ENCODE assay signal across 9 cellular contexts in the genomic region with DNA sequence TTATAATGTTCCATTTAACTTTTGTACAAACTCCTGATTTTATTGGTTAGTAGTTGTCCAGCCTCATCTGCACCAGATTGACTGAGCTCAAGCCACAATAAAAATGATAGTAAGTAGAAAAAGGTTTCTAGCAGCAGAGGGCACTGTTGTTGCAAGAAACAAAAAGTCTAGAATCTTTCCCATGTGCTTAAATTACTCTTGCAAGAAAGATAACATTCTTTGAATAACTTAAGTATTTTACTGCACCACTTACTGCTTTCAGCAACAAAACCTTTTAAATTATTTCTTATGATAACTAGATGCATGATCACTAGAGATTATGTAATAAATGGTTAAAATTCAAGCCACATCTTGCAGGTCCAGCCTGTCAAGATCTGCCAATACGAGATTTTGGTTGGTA. TPM values are rescaled to one million over a fixed set of nuclear protein-coding genes. Genes with fewer than 3 reads are reported as not detected.
A peak's percentile ranks its signal among the peaks of the same experiment; 100 is the strongest.
DNase-seq lines count a peak whose midpoint lies in the region; ATAC-seq, FAIRE-seq and TF ChIP-seq lines count a peak whose summit lies in the region.
"Had no signal": no experiment of that assay in that cellular context is flagged by ENCODE, and none has a peak within 500 bp of the region (broad histone marks: within the 10 kb centered on the region; RNA-seq: fewer than 3 reads in every experiment).

No MANE protein-coding gene starts in this region.

- TF ChIP-seq POLR2A in A549 (IDR thresholded peaks at IDR 0.05; ENCODE audit: low read length), result no peak

- CTCF ChIA-PET in A549 (lab: Yijun Ruan, JAX), result interaction anchor here (0.6 to 2.0 kb wide), 19 partner anchors 9 to 219 kb away, joined by 3 to 23 read pairs (median 4); no protein-coding TSS in a partner anchor

- no peak overlapping the region for H3K9ac ChIP-seq in colonic mucosa (ENCODE audit: low read depth in 2 of 2, low read length in 2 of 2)

- H3K9me3 ChIP-seq in A549, result no peaks in the 10 kb centered on the region
- H3K9me3 ChIP-seq in colonic mucosa, result no peaks in the 10 kb centered on the region

- POLR2A ChIA-PET in A549 (lab: Yijun Ruan, JAX), result interaction anchor here (0.6 to 1.0 kb wide), 2 partner anchors 66 to 190 kb away, joined by 3 read pairs; partner anchors contain the start of gene WASL

- no peaks in the 10 kb centered on the region for H3K36me3 ChIP-seq in colonic mucosa

- TF ChIP-seq EP300 in A549 (IDR thresholded peaks at IDR 0.05), result no peak

- H3K4me3 ChIP-seq in A549 (no peak overlapping the region), colonic mucosa (no peak overlapping the region)

- DNase-seq in A549 (ENCODE audit: low read depth in 1 of 2, low spot score in 1 of 2) (peak; percentile 19 to 62), NCI-H748 (lab: John Stamatoyannopoulos, UW; ENCODE audit: unreplicated experiment) (peak; percentile 33), colonic mucosa (peak; percentile 36), lung microvascular endothelial cell (ENCODE audit: low read depth in 2 of 2) (peak; percentile 61 to 66), ecto neural progenitor cell (ENCODE audit: low spot score) (no peak), posterior cingulate gyrus (no peak)

- intact Hi-C loops in colonic mucosa (cut with DNase I) (loop anchor here (5.0 to 10.0 kb wide), 3 partner anchors 52 to 185 kb away; no protein-coding TSS in a partner anchor), posterior cingulate gyrus (cut with DNase I) (loop anchor here (5.0 kb wide), 2 partner anchors 70 to 185 kb away; no protein-coding TSS in a partner anchor)

- TF ChIP-seq CTCF in A549 (IDR thresholded peaks at IDR 0.05) (peak; percentile 80), GM12872 (IDR thresholded peaks at IDR 0.05; ENCODE audit: insufficient read depth, low read depth, low read length) (peak; percentile 35; the same call in 2 of the 3 replicates), colonic mucosa (IDR thresholded peaks at IDR 0.05) (peak; percentile 48)

- H3K27me3 ChIP-seq in colonic mucosa, result no peaks in the 10 kb centered on the region

- TF ChIP-seq RAD21 in A549 (conservative IDR thresholded peaks at IDR 0.05 in 1 of 2, IDR thresholded peaks at IDR 0.05 in 1 of 2), result peak; percentile 73 to 83

- no peak for FAIRE-seq in A549 (lab: Jason Lieb, UNC)

- ATAC-seq in A549 (peak; percentile 66 to 88), HG02938 (IDR thresholded peaks at IDR 0.05; ENCODE audit: unreplicated experiment) (peak; percentile 85)

- H3K4me1 ChIP-seq in A549 (no peaks in the 10 kb centered on the region), colonic mucosa (no peaks in the 10 kb centered on the region)

- no peak overlapping the region for H3K4me2 ChIP-seq in A549

- WGBS in A549 (ENCODE audit: missing lambda C conversion rate), result 89% methylated on average over 1 of the region's 1 CpG

- H3K27ac ChIP-seq in A549, result no peak overlapping the region
- no peak overlapping the region for H3K27ac ChIP-seq in colonic mucosa

TF ChIP-seq in A549, 52 proteins besides CTCF, POLR2A, EP300 and RAD21:
- TF ChIP-seq ZFP36 (IDR thresholded peaks at IDR 0.05; ENCODE audit: borderline replicate concordance, partially characterized antibody) (no peak), SMC3 (IDR thresholded peaks at IDR 0.05) (peak; percentile 69)

RNA-seq across cellular contexts. Expression of gene LMOD2, which starts 27.0 kb away (rescaled TPM):
- not detected in 2 replicates for polyA plus RNA-seq in A549 (2011; rRNA removed)
- not detected in 2 replicates for polyA plus RNA-seq in A549 (2012; cell fraction: cytosol; rRNA removed)
- not detected in 2 replicates for polyA plus RNA-seq in A549 (2012; cell fraction: nucleus; rRNA removed)
- polyA plus RNA-seq in A549 (2017; fragmentation: RNase III; extraction: RNeasy Plus Mini Kit Qiagen cat#74134 plus additional on column Dnase treatment), result not detected in 3 replicates
- not detected in 2 replicates for polyA minus RNA-seq in A549 (2011; rRNA and poly(A)+ RNA removed)
- total RNA-seq in colonic mucosa, result not detected
- not detected in 2 replicates for total RNA-seq in lung microvascular endothelial cell
- total RNA-seq: temporal lobe had no signal

Comparison
In these comparisons a context has a peak if more than half of its experiments do, and no peak if none do; other contexts are left out.
1. DNase-seq: peak in A549 (2 of 2), NCI-H748 (single experiment), colonic mucosa (single experiment) and lung microvascular endothelial cell (2 of 2); none in ecto neural progenitor cell (single experiment) and posterior cingulate gyrus (0 of 10).
2. Peak in every context shown above with its lines, with median percentiles within 50 percentile points of each other: CTCF ChIP-seq.